1 cellular context compared by ENCODE assay signal in genomic region chr2:219003267-219003634, GRCh38.
TF ChIP-seq lines count a peak whose summit lies in the region.

No MANE protein-coding gene starts in this region.

TF ChIP-seq in A549, 52 proteins besides CTCF, POLR2A, EP300 and RAD21 (continued from another document):
- no peak for TF ChIP-seq BCL3 (IDR thresholded peaks at IDR 0.05)
- TF ChIP-seq HOXA7 (CRISPR knock-in tag; IDR thresholded peaks at IDR 0.05) = no peak
